Comparison of ENCODE assay signal across 1 cellular context in genomic region chr11:118167253-118167652, GRCh38.
TF ChIP-seq lines count a peak whose summit lies in the region.

No MANE protein-coding gene starts in this region.

TF ChIP-seq in K562, 482 proteins besides CTCF, POLR2A, EP300 and RAD21:
- no peak for TF ChIP-seq SMAD1 (IDR thresholded peaks at IDR 0.05; ENCODE audit: low read depth, low read length, partially characterized antibody)
- TF ChIP-seq MEF2D (tag; conservative IDR thresholded peaks at IDR 0.05; ENCODE audit: low read depth): no peak
- TF ChIP-seq CBFA2T3 (IDR thresholded peaks at IDR 0.05): no peak
- TF ChIP-seq ZNF121 (CRISPR knock-in tag; conservative IDR thresholded peaks at IDR 0.05): peak; percentile 40; the same call in 1 of the 2 replicates
- no peak for TF ChIP-seq RBM14 (IDR thresholded peaks at IDR 0.05; ENCODE audit: borderline replicate concordance, insufficient read depth, low read depth, low read length)
- TF ChIP-seq RBM25 (IDR thresholded peaks at IDR 0.05; ENCODE audit: low read depth, low read length, severe bottlenecking): peak; percentile 38
- no peak for TF ChIP-seq MTA1 (IDR thresholded peaks at IDR 0.05; ENCODE audit: borderline replicate concordance)
- no peak for TF ChIP-seq DNMT1 (IDR thresholded peaks at IDR 0.05)
- TF ChIP-seq RFX5 (IDR thresholded peaks at IDR 0.05; ENCODE audit: low read depth, low read length): no peak
- no peak for TF ChIP-seq NFXL1 (CRISPR knock-in tag; IDR thresholded peaks at IDR 0.05)
- no peak for TF ChIP-seq BRD4 (IDR thresholded peaks at IDR 0.05)
- no peak for TF ChIP-seq KAT7 (CRISPR knock-in tag; IDR thresholded peaks at IDR 0.05; ENCODE audit: borderline replicate concordance)
- no peak for TF ChIP-seq FOXP4 (CRISPR knock-in tag; IDR thresholded peaks at IDR 0.05; ENCODE audit: borderline replicate concordance)
- no peak for TF ChIP-seq FOXJ2 (tag; IDR thresholded peaks at IDR 0.05)
- TF ChIP-seq ESRRA (IDR thresholded peaks at IDR 0.05; ENCODE audit: borderline replicate concordance, low read depth): peak; percentile 33; the same call in 1 of the 2 replicates
- TF ChIP-seq ZNF217 (CRISPR knock-in tag; IDR thresholded peaks at IDR 0.05): no peak
- no peak for TF ChIP-seq ZNF511 (CRISPR knock-in tag; IDR thresholded peaks at IDR 0.05)
- no peak for TF ChIP-seq ZNF41 (CRISPR knock-in tag; conservative IDR thresholded peaks at IDR 0.05)
